1 cellular context compared by ENCODE assay signal in the genomic region with DNA sequence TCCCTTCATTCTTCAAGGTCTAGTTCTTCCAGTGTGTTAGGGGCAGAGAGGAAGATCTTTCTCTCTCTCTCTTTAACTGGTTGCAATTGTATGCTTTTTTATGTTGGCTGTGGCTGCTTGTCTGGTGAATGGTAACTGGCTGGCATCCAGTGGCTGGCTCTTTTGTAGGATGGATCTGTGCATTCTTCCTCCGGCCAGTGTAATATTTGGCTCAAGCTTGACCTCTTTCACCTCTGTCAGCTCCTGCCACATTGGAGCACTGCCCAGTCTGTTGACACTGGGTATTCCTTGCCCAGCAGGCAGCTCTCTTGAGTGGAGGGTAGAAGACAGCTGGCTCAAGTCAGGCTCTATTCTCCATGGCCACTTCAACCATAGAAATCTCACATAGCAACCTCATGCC.
TF ChIP-seq lines count a peak whose summit lies in the region.

No MANE protein-coding gene starts in this region.

TF ChIP-seq in IMR-90, 13 proteins besides CTCF, POLR2A, EP300 and RAD21:
- no peak for TF ChIP-seq CEBPB (IDR thresholded peaks at IDR 0.05; ENCODE audit: low read depth, low read length)
- TF ChIP-seq MAFK (IDR thresholded peaks at IDR 0.05; ENCODE audit: low read depth, low read length) = no peak
- TF ChIP-seq CHD1 (IDR thresholded peaks at IDR 0.05; ENCODE audit: low read depth, low read length) = no peak
- no peak for TF ChIP-seq FOS (IDR thresholded peaks at IDR 0.05; ENCODE audit: low read depth, low read length)
- TF ChIP-seq, protein P1, sequence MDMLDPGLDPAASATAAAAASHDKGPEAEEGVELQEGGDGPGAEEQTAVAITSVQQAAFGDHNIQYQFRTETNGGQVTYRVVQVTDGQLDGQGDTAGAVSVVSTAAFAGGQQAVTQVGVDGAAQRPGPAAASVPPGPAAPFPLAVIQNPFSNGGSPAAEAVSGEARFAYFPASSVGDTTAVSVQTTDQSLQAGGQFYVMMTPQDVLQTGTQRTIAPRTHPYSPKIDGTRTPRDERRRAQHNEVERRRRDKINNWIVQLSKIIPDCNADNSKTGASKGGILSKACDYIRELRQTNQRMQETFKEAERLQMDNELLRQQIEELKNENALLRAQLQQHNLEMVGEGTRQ (IDR thresholded peaks at IDR 0.05; ENCODE audit: low read depth, low read length) = no peak
- no peak for TF ChIP-seq RFX5 (IDR thresholded peaks at IDR 0.05; ENCODE audit: low read depth, low read length)
- no peak for TF ChIP-seq SMC3 (IDR thresholded peaks at IDR 0.05; ENCODE audit: low read depth, low read length)
- no peak for TF ChIP-seq ELK1 (IDR thresholded peaks at IDR 0.05; ENCODE audit: borderline replicate concordance, low read depth, low read length)
- TF ChIP-seq NFE2L2 (IDR thresholded peaks at IDR 0.05; ENCODE audit: low read depth, low read length) = no peak
- no peak for TF ChIP-seq BHLHE40 (IDR thresholded peaks at IDR 0.05; ENCODE audit: low read depth, low read length)
- no peak for TF ChIP-seq RCOR1 (IDR thresholded peaks at IDR 0.05; ENCODE audit: insufficient replicate concordance, low read length)
- TF ChIP-seq MAZ (IDR thresholded peaks at IDR 0.05; ENCODE audit: borderline replicate concordance, low read depth, low read length) = no peak
- TF ChIP-seq MXI1 (IDR thresholded peaks at IDR 0.05; ENCODE audit: borderline replicate concordance, low read depth, low read length) = no peak
TF ChIP-seq in IMR-90: peak in this region for 0.
